ENCODE assay signal across 15 cellular contexts in genomic region chr3:30620402-30621360, GRCh38. TPM values are rescaled to one million over a fixed set of nuclear protein-coding genes. Genes with fewer than 3 reads are reported as not detected.
DNase-seq lines count a peak whose midpoint lies in the region; ATAC-seq and TF ChIP-seq lines count a peak whose summit lies in the region.
"Had no signal": no experiment of that assay in that cellular context is flagged by ENCODE, and none has a peak within 500 bp of the region (broad histone marks: within the 10 kb centered on the region; RNA-seq: fewer than 3 reads in every experiment).

No MANE protein-coding gene starts in this region.

- H3K27ac ChIP-seq in upper lobe of left lung, result peak overlapping the region in 3 of 4 donors; percentile 41 to 65 (median 63)
- H3K27ac ChIP-seq: ovary had no signal

- H3K4me1 ChIP-seq in upper lobe of left lung, result peaks cover 71 to 94% (median 86%) of the 10 kb centered on the region in 4 donors

- DNase-seq in stimulated activated CD4-positive, alpha-beta T cell treated with anti-CD3 and anti-CD28 coated beads, Interleukin-15, amount 100 ng/mL, for 24 hours, result peak; percentile 62
- DNase-seq in stimulated activated CD4-positive, alpha-beta T cell treated with anti-CD3 and anti-CD28 coated beads, Interleukin-12 subunit alpha, Interleukin-12 subunit beta, amount 100 ng/mL, for 4 hours, result no peak
- no peak for DNase-seq in activated CD4-positive, alpha-beta T cell treated with anti-CD3 and anti-CD28 coated beads, Interleukin-2, amount 10 ng/mL, durations not matched to agents 7 days and 5 days
- DNase-seq in memory B cell (ENCODE audit: low spot score in 2 of 2) (no peak), upper lobe of left lung (no peak), dermis blood vessel endothelial cell (no peak), SIG-M5 treated with dmso at 0.1 percent for 504 hours (lab: John Stamatoyannopoulos, UW; ENCODE audit: unreplicated experiment) (no peak)
- DNase-seq: activated effector memory CD4-positive, alpha-beta T cell treated with anti-CD3 and anti-CD28 coated beads, Interleukin-2, amount 50 U/mL, for 16 hours; cerebellar nuclear complex; hippocampal formation; NCI-H1417; NCI-H510A treated with DMSO at 0.1 percent for 48 hours; ovary had no signal

- peaks cover 91% of the 10 kb centered on the region for H3K4me1 Mint-ChIP-seq in activated CD4-positive, alpha-beta T cell treated with anti-CD3 and anti-CD28 coated beads, Interleukin-2, amount 10 ng/mL, durations not matched to agents 7 days and 5 days
- H3K4me1 Mint-ChIP-seq in memory B cell, result peaks cover 59% of the 10 kb centered on the region

- ATAC-seq in memory B cell (ENCODE audit: low read depth), result no peak
- ATAC-seq in upper lobe of left lung (ENCODE audit: low FRiP score in 2 of 2), result no peak
- ATAC-seq in HG02852 (IDR thresholded peaks at IDR 0.05; ENCODE audit: unreplicated experiment), result no peak

- no peaks in the 10 kb centered on the region for H3K9me3 ChIP-seq in upper lobe of left lung
- H3K9me3 ChIP-seq: ovary had no signal

- H3K36me3 Mint-ChIP-seq in activated CD4-positive, alpha-beta T cell treated with anti-CD3 and anti-CD28 coated beads, Interleukin-2, amount 10 ng/mL, durations not matched to agents 7 days and 5 days (ENCODE audit: low read depth), result peaks cover 81% of the 10 kb centered on the region
- H3K36me3 Mint-ChIP-seq in memory B cell, result peaks cover 19% of the 10 kb centered on the region

- TF ChIP-seq POLR2A in upper lobe of left lung (IDR thresholded peaks at IDR 0.05), result no peak

- CTCF ChIA-PET in activated CD4-positive, alpha-beta T cell treated with anti-CD3 and anti-CD28 coated beads, Interleukin-2, amount 10 ng/mL, durations not matched to agents 7 days and 5 days (lab: Charles Lee), result interaction anchor here (0.6 to 2.2 kb wide), 6 partner anchors 9 to 970 kb away, joined by 3 to 5 read pairs (median 3); no protein-coding TSS in a partner anchor

- POLR2A ChIA-PET in activated CD4-positive, alpha-beta T cell treated with anti-CD3 and anti-CD28 coated beads, Interleukin-2, amount 10 ng/mL, durations not matched to agents 7 days and 5 days (lab: Charles Lee), result interaction anchor here (1.4 kb wide), 1 partner anchor 37 kb away, joined by 4 read pairs; no protein-coding TSS in a partner anchor

- no peak overlapping the region for H3K4me3 ChIP-seq in upper lobe of left lung
- H3K4me3 ChIP-seq: lung, ovary had no signal

- H3K9me3 Mint-ChIP-seq in activated CD4-positive, alpha-beta T cell treated with anti-CD3 and anti-CD28 coated beads, Interleukin-2, amount 10 ng/mL, durations not matched to agents 7 days and 5 days, result peaks cover 5% of the 10 kb centered on the region
- no peaks in the 10 kb centered on the region for H3K9me3 Mint-ChIP-seq in memory B cell

- H3K36me3 ChIP-seq in upper lobe of left lung, result peaks cover 0 to 18% (median 4%) of the 10 kb centered on the region in 4 donors
- H3K36me3 ChIP-seq: ovary had no signal

- TF ChIP-seq EP300 in upper lobe of left lung (IDR thresholded peaks at IDR 0.05), result no peak

- peak overlapping the region; percentile 88 for H3K27ac Mint-ChIP-seq in activated CD4-positive, alpha-beta T cell treated with anti-CD3 and anti-CD28 coated beads, Interleukin-2, amount 10 ng/mL, durations not matched to agents 7 days and 5 days
- peak overlapping the region; percentile 81 for H3K27ac Mint-ChIP-seq in memory B cell

- peak overlapping the region; percentile 46 for H3K4me3 Mint-ChIP-seq in activated CD4-positive, alpha-beta T cell treated with anti-CD3 and anti-CD28 coated beads, Interleukin-2, amount 10 ng/mL, durations not matched to agents 7 days and 5 days
- H3K4me3 Mint-ChIP-seq in memory B cell, result peak overlapping the region; percentile 32

- TF ChIP-seq CTCF in upper lobe of left lung (IDR thresholded peaks at IDR 0.05), result no peak

- 82 to 84% methylated on average over 4 of the region's 4 CpGs for WGBS in upper lobe of left lung, 2 donors

- H3K27me3 Mint-ChIP-seq in activated CD4-positive, alpha-beta T cell treated with anti-CD3 and anti-CD28 coated beads, Interleukin-2, amount 10 ng/mL, durations not matched to agents 7 days and 5 days, result no peaks in the 10 kb centered on the region
- H3K27me3 Mint-ChIP-seq in memory B cell, result no peaks in the 10 kb centered on the region

- H3K27me3 ChIP-seq in upper lobe of left lung, result no peaks in the 10 kb centered on the region
- H3K27me3 ChIP-seq: ovary had no signal

RNA-seq across cellular contexts. Expression of gene TGFBR2, which starts 14.3 kb away (rescaled TPM):
- total RNA-seq in activated CD4-positive, alpha-beta T cell treated with anti-CD3 and anti-CD28 coated beads, Interleukin-2, amount 10 ng/mL, durations not matched to agents 7 days and 5 days, result 10 to 100 TPM; 74.4 to 77.8 TPM
- 100 to 1,000 TPM in 5 of 6 donors, 10 to 100 TPM in 1; 82.8 to 385 (median 285) TPM for total RNA-seq in upper lobe of left lung
- total RNA-seq in dermis blood vessel endothelial cell, result 632 and 715 TPM in 2 replicates
